19 cellular contexts compared by ENCODE assay signal in the genomic region with DNA sequence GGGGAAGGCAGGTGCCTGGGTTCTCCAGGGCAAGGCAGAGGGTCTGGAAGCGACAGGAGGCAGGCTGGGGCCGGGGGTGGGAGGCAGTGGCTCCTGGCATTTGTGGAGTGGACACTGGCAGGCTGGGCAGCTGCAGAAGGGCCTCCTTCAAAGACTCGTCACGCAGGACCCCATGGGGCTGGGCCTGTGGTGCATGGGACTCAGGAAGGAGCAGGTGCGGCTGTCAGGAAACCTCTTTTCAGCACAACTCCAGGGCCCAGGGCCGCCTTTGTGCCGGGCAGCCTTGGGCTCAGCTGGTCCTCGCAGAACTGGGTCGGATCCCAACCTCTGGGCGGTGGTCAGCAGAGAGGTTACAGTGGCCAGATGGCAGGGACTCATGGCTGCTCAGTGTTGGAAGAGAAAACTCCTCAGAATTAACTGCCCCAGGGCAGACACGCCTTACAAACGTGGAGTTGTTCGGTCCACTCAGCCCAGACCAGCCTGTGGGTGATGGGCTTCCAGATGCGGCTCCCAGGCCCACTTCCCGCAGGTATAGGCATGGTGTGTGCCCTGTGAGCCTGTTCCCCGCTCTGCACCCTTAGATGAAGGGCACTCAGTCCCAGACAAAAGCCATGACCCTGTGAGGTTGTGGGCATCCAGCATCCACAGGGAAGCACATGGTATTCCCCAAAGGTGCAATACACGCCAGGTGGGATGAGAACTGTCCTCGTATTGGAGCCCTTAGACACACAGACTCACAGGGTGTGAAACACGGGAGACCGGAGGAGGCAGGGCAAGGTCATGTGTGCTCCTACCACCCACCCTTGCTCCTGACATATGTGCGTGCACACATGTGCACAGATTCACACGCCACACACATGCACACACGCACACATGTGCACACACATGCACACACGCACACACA.
"Had no signal": no experiment of that assay in that cellular context is flagged by ENCODE, and none has a peak within 500 bp of the region (broad histone marks: within the 10 kb centered on the region; RNA-seq: fewer than 3 reads in every experiment).

No MANE protein-coding gene starts in this region.

- H3K4me1 ChIP-seq: breast epithelium, esophagus squamous epithelium, heart left ventricle, left ventricle myocardium inferior, pancreas, stomach had no signal

- H3K4me3 ChIP-seq: breast epithelium, esophagus squamous epithelium, heart left ventricle, left ventricle myocardium inferior, pancreas, SK-N-MC, skin epidermis, stomach, thoracic aorta had no signal

- H3K27ac ChIP-seq: breast epithelium, esophagus squamous epithelium, heart left ventricle, left ventricle myocardium inferior, pancreas, SK-N-MC, skin epidermis, stomach, thoracic aorta had no signal

- H3K4me3 Mint-ChIP-seq: activated naive CD8-positive, alpha-beta T cell; memory B cell; T-helper 1 cell treated with Interleukin-12 subunit alpha and Interleukin-12 subunit beta and Interleukin-4 antibody, amounts not matched to agents 30 μg/mL and 1 μg/mL, for 36 hours had no signal

- DNase-seq: activated CD4-positive, alpha-beta T cell treated with anti-CD3 and anti-CD28 coated beads for 4 hours; activated gamma-delta T cell; activated T-cell treated with anti-CD3 and anti-CD28 coated beads, Interleukin-2, amount 50 U/mL, for 1 hour; amygdala; esophagus squamous epithelium; foreskin fibroblast; heart left ventricle; islet precursor cell; left ventricle myocardium inferior; pancreas; stimulated activated CD4-positive, alpha-beta T cell treated with anti-CD3 and anti-CD28 coated beads, Interleukin-4, amount 100 ng/mL, for 4 hours; stomach had no signal

- H3K36me3 Mint-ChIP-seq: activated naive CD8-positive, alpha-beta T cell; memory B cell had no signal

- H3K27ac Mint-ChIP-seq: activated naive CD8-positive, alpha-beta T cell; memory B cell; T-helper 1 cell treated with Interleukin-12 subunit alpha and Interleukin-12 subunit beta and Interleukin-4 antibody, amounts not matched to agents 30 μg/mL and 1 μg/mL, for 36 hours had no signal

- ATAC-seq: pancreas had no signal

- H3K27me3 ChIP-seq: pancreas had no signal

- FAIRE-seq: pancreas had no signal

- H3K9me3 Mint-ChIP-seq: memory B cell had no signal

- H3K36me3 ChIP-seq: breast epithelium, esophagus squamous epithelium, heart left ventricle, left ventricle myocardium inferior, pancreas, stomach, thoracic aorta had no signal

- H3K9me3 ChIP-seq: breast epithelium, esophagus squamous epithelium, heart left ventricle, left ventricle myocardium inferior, pancreas, stomach, thoracic aorta had no signal
